In the genomic region with DNA sequence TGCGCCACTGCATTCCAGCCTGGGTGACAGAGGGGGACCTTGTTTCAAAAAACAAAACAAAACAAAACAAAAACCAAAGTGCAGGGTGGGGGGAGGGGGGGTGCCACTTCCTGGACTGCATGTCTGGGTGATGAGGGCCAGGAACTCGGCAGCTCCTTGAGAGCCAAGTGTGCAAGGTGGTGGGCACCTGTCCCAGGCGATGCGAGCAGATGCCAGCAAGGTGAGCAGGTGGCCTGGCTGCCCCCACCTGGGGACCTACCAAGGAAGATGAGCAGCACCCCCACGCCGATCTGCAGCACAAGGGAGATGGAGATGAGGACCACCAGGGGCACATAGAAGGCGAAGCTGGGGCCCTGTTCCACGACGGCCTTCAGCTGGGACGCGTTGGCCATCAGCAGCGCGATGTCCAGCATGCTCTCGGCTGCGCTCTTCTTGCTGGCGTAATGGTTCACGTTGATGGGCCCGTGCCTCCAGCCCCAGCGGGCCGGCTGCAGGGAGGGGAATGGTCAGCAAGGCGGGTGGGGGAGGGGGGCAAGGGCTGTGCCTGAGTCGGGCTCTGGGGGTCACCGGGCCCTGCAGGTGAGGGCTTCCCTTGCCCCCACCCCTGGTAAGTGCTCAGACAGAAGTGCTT, we compare ENCODE assay signal across 1 cellular context.
TF ChIP-seq lines count a peak whose summit lies in the region.

No MANE protein-coding gene starts in this region.

TF ChIP-seq in HepG2, 621 proteins besides CTCF, POLR2A, EP300 and RAD21:
- no peak for TF ChIP-seq SYNCRIP (IDR thresholded peaks at IDR 0.05; ENCODE audit: insufficient read depth, low read depth, low read length)
- TF ChIP-seq ZNF703 (CRISPR knock-in tag; IDR thresholded peaks at IDR 0.05; ENCODE audit: borderline replicate concordance) = no peak
- TF ChIP-seq RBFOX2 (IDR thresholded peaks at IDR 0.05; ENCODE audit: low read depth, low read length) = peak; percentile 44; the same call in 1 of the 2 replicates
- no peak for TF ChIP-seq MEIS2 (CRISPR knock-in tag; IDR thresholded peaks at IDR 0.05)
- TF ChIP-seq ZNF274 (CRISPR knock-in tag; IDR thresholded peaks at IDR 0.05) = peak; percentile 8; the same call in 1 of the 2 replicates
- 0 out of 2 replicates have a peak, but pooled peaks have one; percentile 30 for TF ChIP-seq HES4 (CRISPR knock-in tag; IDR thresholded peaks at IDR 0.05; ENCODE audit: borderline replicate concordance)
- 0 out of 2 replicates have a peak, but pooled peaks have one; percentile 21 for TF ChIP-seq KLF12 (CRISPR knock-in tag; IDR thresholded peaks at IDR 0.05; ENCODE audit: borderline replicate concordance)
- no peak for TF ChIP-seq MIER3 (CRISPR knock-in tag; IDR thresholded peaks at IDR 0.05; ENCODE audit: borderline replicate concordance)
- TF ChIP-seq, protein P1, sequence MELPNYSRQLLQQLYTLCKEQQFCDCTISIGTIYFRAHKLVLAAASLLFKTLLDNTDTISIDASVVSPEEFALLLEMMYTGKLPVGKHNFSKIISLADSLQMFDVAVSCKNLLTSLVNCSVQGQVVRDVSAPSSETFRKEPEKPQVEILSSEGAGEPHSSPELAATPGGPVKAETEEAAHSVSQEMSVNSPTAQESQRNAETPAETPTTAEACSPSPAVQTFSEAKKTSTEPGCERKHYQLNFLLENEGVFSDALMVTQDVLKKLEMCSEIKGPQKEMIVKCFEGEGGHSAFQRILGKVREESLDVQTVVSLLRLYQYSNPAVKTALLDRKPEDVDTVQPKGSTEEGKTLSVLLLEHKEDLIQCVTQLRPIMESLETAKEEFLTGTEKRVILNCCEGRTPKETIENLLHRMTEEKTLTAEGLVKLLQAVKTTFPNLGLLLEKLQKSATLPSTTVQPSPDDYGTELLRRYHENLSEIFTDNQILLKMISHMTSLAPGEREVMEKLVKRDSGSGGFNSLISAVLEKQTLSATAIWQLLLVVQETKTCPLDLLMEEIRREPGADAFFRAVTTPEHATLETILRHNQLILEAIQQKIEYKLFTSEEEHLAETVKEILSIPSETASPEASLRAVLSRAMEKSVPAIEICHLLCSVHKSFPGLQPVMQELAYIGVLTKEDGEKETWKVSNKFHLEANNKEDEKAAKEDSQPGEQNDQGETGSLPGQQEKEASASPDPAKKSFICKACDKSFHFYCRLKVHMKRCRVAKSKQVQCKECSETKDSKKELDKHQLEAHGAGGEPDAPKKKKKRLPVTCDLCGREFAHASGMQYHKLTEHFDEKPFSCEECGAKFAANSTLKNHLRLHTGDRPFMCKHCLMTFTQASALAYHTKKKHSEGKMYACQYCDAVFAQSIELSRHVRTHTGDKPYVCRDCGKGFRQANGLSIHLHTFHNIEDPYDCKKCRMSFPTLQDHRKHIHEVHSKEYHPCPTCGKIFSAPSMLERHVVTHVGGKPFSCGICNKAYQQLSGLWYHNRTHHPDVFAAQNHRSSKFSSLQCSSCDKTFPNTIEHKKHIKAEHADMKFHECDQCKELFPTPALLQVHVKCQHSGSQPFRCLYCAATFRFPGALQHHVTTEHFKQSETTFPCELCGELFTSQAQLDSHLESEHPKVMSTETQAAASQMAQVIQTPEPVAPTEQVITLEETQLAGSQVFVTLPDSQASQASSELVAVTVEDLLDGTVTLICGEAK (IDR thresholded peaks at IDR 0.05) = no peak
- TF ChIP-seq, protein P1 (CRISPR knock-in tag; IDR thresholded peaks at IDR 0.05) = no peak
- TF ChIP-seq CCDC6 (CRISPR knock-in tag; IDR thresholded peaks at IDR 0.05) = no peak
- TF ChIP-seq, protein P2, sequence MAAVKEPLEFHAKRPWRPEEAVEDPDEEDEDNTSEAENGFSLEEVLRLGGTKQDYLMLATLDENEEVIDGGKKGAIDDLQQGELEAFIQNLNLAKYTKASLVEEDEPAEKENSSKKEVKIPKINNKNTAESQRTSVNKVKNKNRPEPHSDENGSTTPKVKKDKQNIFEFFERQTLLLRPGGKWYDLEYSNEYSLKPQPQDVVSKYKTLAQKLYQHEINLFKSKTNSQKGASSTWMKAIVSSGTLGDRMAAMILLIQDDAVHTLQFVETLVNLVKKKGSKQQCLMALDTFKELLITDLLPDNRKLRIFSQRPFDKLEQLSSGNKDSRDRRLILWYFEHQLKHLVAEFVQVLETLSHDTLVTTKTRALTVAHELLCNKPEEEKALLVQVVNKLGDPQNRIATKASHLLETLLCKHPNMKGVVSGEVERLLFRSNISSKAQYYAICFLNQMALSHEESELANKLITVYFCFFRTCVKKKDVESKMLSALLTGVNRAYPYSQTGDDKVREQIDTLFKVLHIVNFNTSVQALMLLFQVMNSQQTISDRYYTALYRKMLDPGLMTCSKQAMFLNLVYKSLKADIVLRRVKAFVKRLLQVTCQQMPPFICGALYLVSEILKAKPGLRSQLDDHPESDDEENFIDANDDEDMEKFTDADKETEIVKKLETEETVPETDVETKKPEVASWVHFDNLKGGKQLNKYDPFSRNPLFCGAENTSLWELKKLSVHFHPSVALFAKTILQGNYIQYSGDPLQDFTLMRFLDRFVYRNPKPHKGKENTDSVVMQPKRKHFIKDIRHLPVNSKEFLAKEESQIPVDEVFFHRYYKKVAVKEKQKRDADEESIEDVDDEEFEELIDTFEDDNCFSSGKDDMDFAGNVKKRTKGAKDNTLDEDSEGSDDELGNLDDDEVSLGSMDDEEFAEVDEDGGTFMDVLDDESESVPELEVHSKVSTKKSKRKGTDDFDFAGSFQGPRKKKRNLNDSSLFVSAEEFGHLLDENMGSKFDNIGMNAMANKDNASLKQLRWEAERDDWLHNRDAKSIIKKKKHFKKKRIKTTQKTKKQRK (IDR thresholded peaks at IDR 0.05; ENCODE audit: low read length) = no peak
- TF ChIP-seq, protein P3, sequence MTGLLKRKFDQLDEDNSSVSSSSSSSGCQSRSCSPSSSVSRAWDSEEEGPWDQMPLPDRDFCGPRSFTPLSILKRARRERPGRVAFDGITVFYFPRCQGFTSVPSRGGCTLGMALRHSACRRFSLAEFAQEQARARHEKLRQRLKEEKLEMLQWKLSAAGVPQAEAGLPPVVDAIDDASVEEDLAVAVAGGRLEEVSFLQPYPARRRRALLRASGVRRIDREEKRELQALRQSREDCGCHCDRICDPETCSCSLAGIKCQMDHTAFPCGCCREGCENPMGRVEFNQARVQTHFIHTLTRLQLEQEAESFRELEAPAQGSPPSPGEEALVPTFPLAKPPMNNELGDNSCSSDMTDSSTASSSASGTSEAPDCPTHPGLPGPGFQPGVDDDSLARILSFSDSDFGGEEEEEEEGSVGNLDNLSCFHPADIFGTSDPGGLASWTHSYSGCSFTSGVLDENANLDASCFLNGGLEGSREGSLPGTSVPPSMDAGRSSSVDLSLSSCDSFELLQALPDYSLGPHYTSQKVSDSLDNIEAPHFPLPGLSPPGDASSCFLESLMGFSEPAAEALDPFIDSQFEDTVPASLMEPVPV (CRISPR knock-in tag; IDR thresholded peaks at IDR 0.05) = no peak
- TF ChIP-seq, protein P4, sequence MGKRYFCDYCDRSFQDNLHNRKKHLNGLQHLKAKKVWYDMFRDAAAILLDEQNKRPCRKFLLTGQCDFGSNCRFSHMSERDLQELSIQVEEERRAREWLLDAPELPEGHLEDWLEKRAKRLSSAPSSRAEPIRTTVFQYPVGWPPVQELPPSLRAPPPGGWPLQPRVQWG (CRISPR knock-in tag; IDR thresholded peaks at IDR 0.05; ENCODE audit: borderline replicate concordance, low read depth) = no peak
- TF ChIP-seq ZNF225 (CRISPR knock-in tag; IDR thresholded peaks at IDR 0.05) = no peak
- no peak for TF ChIP-seq JDP2 (CRISPR knock-in tag; IDR thresholded peaks at IDR 0.05; ENCODE audit: borderline replicate concordance)
- no peak for TF ChIP-seq ZNF878 (CRISPR knock-in tag; IDR thresholded peaks at IDR 0.05)
TF ChIP-seq in HepG2: peak in this region for 4.
